Comparison of ENCODE assay signal across 10 cellular contexts in genomic region chr5:97192580-97193421, GRCh38. TPM values are rescaled to one million over a fixed set of nuclear protein-coding genes. Genes with fewer than 3 reads are reported as not detected.
DNase-seq lines count a peak whose midpoint lies in the region; ATAC-seq and TF ChIP-seq lines count a peak whose summit lies in the region.
"Had no signal": no experiment of that assay in that cellular context is flagged by ENCODE, and none has a peak within 500 bp of the region (broad histone marks: within the 10 kb centered on the region; RNA-seq: fewer than 3 reads in every experiment).

No MANE protein-coding gene starts in this region.

- H3K27ac Mint-ChIP-seq in CD4-positive, alpha-beta T cell = no peak overlapping the region
- H3K27ac Mint-ChIP-seq: progenitor cell of endocrine pancreas had no signal

- H3K27me3 ChIP-seq in testis = no peaks in the 10 kb centered on the region
- no peaks in the 10 kb centered on the region for H3K27me3 ChIP-seq in CD4-positive, alpha-beta T cell (ENCODE audit: control insufficient read depth, insufficient read depth, low read length)
- H3K27me3 ChIP-seq in Karpas-422 (ENCODE audit: low read length) = no peaks in the 10 kb centered on the region

- H4K20me1 ChIP-seq in Karpas-422 (ENCODE audit: insufficient read depth, low read depth, low read length) = no peaks in the 10 kb centered on the region

- 69 to 73% methylated on average over 7 of the region's 7 CpGs for WGBS in testis, 2 donors

- no peaks in the 10 kb centered on the region for H3K79me2 ChIP-seq in Karpas-422 (ENCODE audit: low read length)

- no peak overlapping the region for H3K4me3 Mint-ChIP-seq in CD4-positive, alpha-beta T cell

- H3K9me3 Mint-ChIP-seq in CD4-positive, alpha-beta T cell = no peaks in the 10 kb centered on the region

- DNase-seq in NCI-H146 (lab: John Stamatoyannopoulos, UW) = peak; percentile 66
- DNase-seq in islet precursor cell = peak; percentile 93
- DNase-seq in testis = no peak
- no peak for DNase-seq in CD4-positive, alpha-beta T cell
- no peak for DNase-seq in Karpas-422
- DNase-seq in OCI-M1 (lab: John Stamatoyannopoulos, UW) = no peak
- DNase-seq: activated T-cell treated with anti-CD3 and anti-CD28 coated beads, Interleukin-2, amount 50 U/mL, for 48 hours had no signal

- peaks cover 15% of the 10 kb centered on the region for H3K36me3 Mint-ChIP-seq in CD4-positive, alpha-beta T cell (ENCODE audit: low read depth)

- H3K27ac ChIP-seq in testis = no peak overlapping the region
- H3K27ac ChIP-seq in CD4-positive, alpha-beta T cell (ENCODE audit: low read depth, low read length) = no peak overlapping the region
- H3K27ac ChIP-seq in Karpas-422 (ENCODE audit: low read length) = no peak overlapping the region

- TF ChIP-seq POLR2A in testis (IDR thresholded peaks at IDR 0.05) = no peak

- H3K36me3 ChIP-seq in testis (ENCODE audit: low read depth, missing control alignments) = no peaks in the 10 kb centered on the region
- no peaks in the 10 kb centered on the region for H3K36me3 ChIP-seq in Karpas-422 (ENCODE audit: insufficient read depth, low read length)

- intact Hi-C loops in testis (cut with DNase I; ENCODE audit: low total_unique reads) = no loop called here
- intact Hi-C loops in CD4-positive, alpha-beta T cell (cut with DNase I, micrococcal nuclease) = no loop called here

- H3K4me1 ChIP-seq in testis (no peaks in the 10 kb centered on the region), Karpas-422 (ENCODE audit: low read length) (no peaks in the 10 kb centered on the region)

- H3K4me2 ChIP-seq in Karpas-422 (ENCODE audit: low read depth, low read length, poor library complexity, severe bottlenecking) = no peak overlapping the region

- TF ChIP-seq CTCF in testis (IDR thresholded peaks at IDR 0.05) = no peak
- no peak for TF ChIP-seq CTCF in CD4-positive, alpha-beta T cell (IDR thresholded peaks at IDR 0.05)

- no peaks in the 10 kb centered on the region for H3K9me2 ChIP-seq in Karpas-422 (replicated peaks; ENCODE audit: insufficient read depth, low read length)

- H3K4me3 ChIP-seq in testis (no peak overlapping the region), Karpas-422 (ENCODE audit: low read length) (no peak overlapping the region)

- H3K27me3 Mint-ChIP-seq in CD4-positive, alpha-beta T cell = peaks cover 5% of the 10 kb centered on the region
- H3K27me3 Mint-ChIP-seq: progenitor cell of endocrine pancreas had no signal

- CTCF ChIA-PET in CD4-positive, alpha-beta T cell (lab: Charles Lee) = no interaction called here

- H3K4me1 Mint-ChIP-seq in CD4-positive, alpha-beta T cell (ENCODE audit: low read depth) = peaks cover 9% of the 10 kb centered on the region

- POLR2A ChIA-PET in CD4-positive, alpha-beta T cell (lab: Charles Lee) = interaction anchor here (0.7 kb wide), 1 partner anchor 10 kb away, joined by 3 read pairs; the partner anchor contains the start of gene RIOK2

- no peaks in the 10 kb centered on the region for H3K9me3 ChIP-seq in testis
- H3K9me3 ChIP-seq in CD4-positive, alpha-beta T cell (ENCODE audit: control insufficient read depth, low read length) = no peaks in the 10 kb centered on the region
- H3K9me3 ChIP-seq in Karpas-422 (ENCODE audit: low read length) = no peaks in the 10 kb centered on the region

- H3K9ac ChIP-seq in Karpas-422 (ENCODE audit: low read length) = no peak overlapping the region

- H2AFZ ChIP-seq in Karpas-422 (ENCODE audit: low read length) = no peak overlapping the region

- peak; percentile 56 for ATAC-seq in GM18858 (IDR thresholded peaks at IDR 0.05; ENCODE audit: unreplicated experiment)
- ATAC-seq in HG02588 (IDR thresholded peaks at IDR 0.05; ENCODE audit: unreplicated experiment) = peak; percentile 83
- no peak for ATAC-seq in CD4-positive, alpha-beta T cell (ENCODE audit: poor library complexity)

RNA-seq across cellular contexts. Expression of gene RIOK2, which starts 9.8 kb away (rescaled TPM):
- 10 to 100 TPM; 20.4 to 26.5 TPM for total RNA-seq in testis
- 15.0 TPM for polyA plus RNA-seq in testis (ENCODE audit: insufficient read depth, low read depth, low replicate concordance)
- 10 to 100 TPM; 25.1 to 26.0 TPM for total RNA-seq in CD4-positive, alpha-beta T cell
- 28.9 and 34.7 TPM in 2 replicates for total RNA-seq in Karpas-422 (2014; rRNA removed; shearing (Covaris generic); ENCODE audit: low replicate concordance)

RNA-seq across cellular contexts. Expression of gene LIX1, which starts 50.4 kb away (rescaled TPM):
- not detected for total RNA-seq in testis
- 0.76 TPM for polyA plus RNA-seq in testis (ENCODE audit: insufficient read depth, low read depth, low replicate concordance)
- total RNA-seq in CD4-positive, alpha-beta T cell = not detected
- total RNA-seq in Karpas-422 (2014; rRNA removed; shearing (Covaris generic); ENCODE audit: low replicate concordance) = not detected in 2 replicates

Comparison
In these comparisons a context has a peak if more than half of its experiments do, and no peak if none do; other contexts are left out.
1. DNase-seq: peak in NCI-H146 (single experiment) and islet precursor cell (single experiment); none in testis (single experiment), CD4-positive, alpha-beta T cell (0 of 10), Karpas-422 (single experiment) and OCI-M1 (single experiment).